8 cellular contexts compared by ENCODE assay signal in genomic region chr1:203627819-203628184, GRCh38. TPM values are rescaled to one million over a fixed set of nuclear protein-coding genes. Genes with fewer than 3 reads are reported as not detected.
DNase-seq lines count a peak whose midpoint lies in the region; ATAC-seq and TF ChIP-seq lines count a peak whose summit lies in the region.

No MANE protein-coding gene starts in this region.

- no peaks in the 10 kb centered on the region for H4K20me1 ChIP-seq in Karpas-422 (ENCODE audit: insufficient read depth, low read depth, low read length)

- no peaks in the 10 kb centered on the region for H3K9me2 ChIP-seq in Karpas-422 (replicated peaks; ENCODE audit: insufficient read depth, low read length)

- H3K9me3 ChIP-seq in Karpas-422 (ENCODE audit: low read length) (no peaks in the 10 kb centered on the region), left ventricle myocardium inferior (replicated peaks) (no peaks in the 10 kb centered on the region)

- H3K27me3 ChIP-seq in Karpas-422 (ENCODE audit: low read length) (no peaks in the 10 kb centered on the region), left ventricle myocardium inferior (ENCODE audit: low read depth) (no peaks in the 10 kb centered on the region)

- peaks cover 43% of the 10 kb centered on the region for H3K4me1 Mint-ChIP-seq in Calu3 (ENCODE audit: low read depth, unreplicated experiment)
- peaks cover 62% of the 10 kb centered on the region for H3K4me1 Mint-ChIP-seq in activated naive CD4-positive, alpha-beta T cell treated with anti-CD3 and anti-CD28 coated beads, Interleukin-2, amount 50 U/mL, for 24 hours

- DNase-seq in Calu3 (no peak), Karpas-422 (peak; percentile 36), left ventricle myocardium inferior (peak; percentile 29), renal cortical epithelial cell (ENCODE audit: low read depth) (peak; percentile 42), T-helper 9 cell (no peak)

- H3K4me2 ChIP-seq in Karpas-422 (ENCODE audit: low read depth, low read length, poor library complexity, severe bottlenecking), result no peak overlapping the region

- BruUV-seq in Calu3 (replicated peaks; lab: Mats Ljungman, UMichigan), result no TSS peak

- H3K36me3 ChIP-seq in Karpas-422 (ENCODE audit: insufficient read depth, low read length) (no peaks in the 10 kb centered on the region), left ventricle myocardium inferior (no peaks in the 10 kb centered on the region)

- H3K4me1 ChIP-seq in Karpas-422 (ENCODE audit: low read length) (peaks cover 16% of the 10 kb centered on the region), left ventricle myocardium inferior (peaks cover 80% of the 10 kb centered on the region)

- no peak overlapping the region for H3K9ac ChIP-seq in Karpas-422 (ENCODE audit: low read length)

- intact Hi-C loops in Calu3 (cut with micrococcal nuclease; ENCODE audit: unreplicated experiment) (loop anchor here (10.0 kb wide), 1 partner anchor 123 kb away; no protein-coding TSS in a partner anchor), left ventricle myocardium inferior (cut with micrococcal nuclease) (loop anchor here (10.0 kb wide), 1 partner anchor 123 kb away; no protein-coding TSS in a partner anchor)

- H3K36me3 Mint-ChIP-seq in Calu3 (ENCODE audit: insufficient read depth, unreplicated experiment), result peaks cover 26% of the 10 kb centered on the region
- peaks cover 1% of the 10 kb centered on the region for H3K36me3 Mint-ChIP-seq in activated naive CD4-positive, alpha-beta T cell treated with anti-CD3 and anti-CD28 coated beads, Interleukin-2, amount 50 U/mL, for 24 hours

- TF ChIP-seq CTCF in Calu3 (IDR thresholded peaks at IDR 0.05; ENCODE audit: unreplicated experiment) (no peak), left ventricle myocardium inferior (IDR thresholded peaks at IDR 0.05; ENCODE audit: borderline replicate concordance) (no peak)

- H2AFZ ChIP-seq in Karpas-422 (ENCODE audit: low read length), result no peak overlapping the region

- H3K27ac Mint-ChIP-seq in Calu3 (ENCODE audit: unreplicated experiment), result no peak overlapping the region
- H3K27ac Mint-ChIP-seq in activated naive CD4-positive, alpha-beta T cell treated with anti-CD3 and anti-CD28 coated beads, Interleukin-2, amount 50 U/mL, for 24 hours, result peak overlapping the region; percentile 92

- H3K4me3 ChIP-seq in Karpas-422 (ENCODE audit: low read length), result no peak overlapping the region
- peak overlapping the region; percentile 81 for H3K4me3 ChIP-seq in left ventricle myocardium inferior

- H3K27me3 Mint-ChIP-seq in Calu3 (ENCODE audit: unreplicated experiment), result peaks cover 53% of the 10 kb centered on the region
- no peaks in the 10 kb centered on the region for H3K27me3 Mint-ChIP-seq in activated naive CD4-positive, alpha-beta T cell treated with anti-CD3 and anti-CD28 coated beads, Interleukin-2, amount 50 U/mL, for 24 hours

- no peaks in the 10 kb centered on the region for H3K79me2 ChIP-seq in Karpas-422 (ENCODE audit: low read length)

- ATAC-seq in HG03457 (IDR thresholded peaks at IDR 0.05; ENCODE audit: unreplicated experiment), result no peak
- ATAC-seq in GM19455 (IDR thresholded peaks at IDR 0.05; ENCODE audit: unreplicated experiment), result no peak

- H3K27ac ChIP-seq in Karpas-422 (ENCODE audit: low read length), result no peak overlapping the region
- peak overlapping the region; percentile 96 for H3K27ac ChIP-seq in left ventricle myocardium inferior (replicated peaks)

- CTCF ChIA-PET in Calu3 (lab: Charles Lee), result interaction anchor here (0.6 to 0.7 kb wide), 2 partner anchors 197 to 199 kb away, joined by 3 to 4 read pairs; no protein-coding TSS in a partner anchor

- peak overlapping the region; percentile 57 for H3K4me3 Mint-ChIP-seq in Calu3 (ENCODE audit: low read depth, unreplicated experiment)
- peak overlapping the region; percentile 95 for H3K4me3 Mint-ChIP-seq in activated naive CD4-positive, alpha-beta T cell treated with anti-CD3 and anti-CD28 coated beads, Interleukin-2, amount 50 U/mL, for 24 hours

- H3K9me3 Mint-ChIP-seq in Calu3 (ENCODE audit: low read depth, unreplicated experiment), result no peaks in the 10 kb centered on the region
- H3K9me3 Mint-ChIP-seq in activated naive CD4-positive, alpha-beta T cell treated with anti-CD3 and anti-CD28 coated beads, Interleukin-2, amount 50 U/mL, for 24 hours, result no peaks in the 10 kb centered on the region

RNA-seq across cellular contexts. Expression of gene ATP2B4, which starts 1.2 kb away (rescaled TPM):
- total RNA-seq in Calu3 (2022) (1.9 and 3.9 TPM in 2 replicates), left ventricle myocardium inferior (97.7 TPM), renal cortical epithelial cell (59.4 and 131 TPM in 2 replicates)
- 2.5 and 2.7 TPM in 2 replicates for total RNA-seq in Karpas-422 (2014; rRNA removed; shearing (Covaris generic); ENCODE audit: low replicate concordance)

Comparison
In these comparisons a context has a peak if more than half of its experiments do, and no peak if none do; other contexts are left out.
1. DNase-seq: peak in Karpas-422 (single experiment), left ventricle myocardium inferior (single experiment) and renal cortical epithelial cell (single experiment); none in Calu3 (single experiment) and T-helper 9 cell (single experiment).
2. RNA of gene ATP2B4, which starts 1.2 kb away (total RNA-seq): 59.4 to 131 TPM in renal cortical epithelial cell and 97.7 TPM in left ventricle myocardium inferior (single experiment); 2.5 to 2.7 TPM in Karpas-422 and 1.9 to 3.9 TPM in Calu3; every median in the first group is over 10 times any median in the second.